ENCODE assay signal across 21 cellular contexts in genomic region chr12:54020587-54020969, GRCh38. TPM values are rescaled to one million over a fixed set of nuclear protein-coding genes. Genes with fewer than 3 reads are reported as not detected.
DNase-seq lines count a peak whose midpoint lies in the region; ATAC-seq and TF ChIP-seq lines count a peak whose summit lies in the region.
"Had no signal": no experiment of that assay in that cellular context is flagged by ENCODE, and none has a peak within 500 bp of the region (broad histone marks: within the 10 kb centered on the region; RNA-seq: fewer than 3 reads in every experiment).

No MANE protein-coding gene starts in this region.

- H3K36me3 ChIP-seq in SK-N-MC (ENCODE audit: insufficient read depth, low read length): no peaks in the 10 kb centered on the region
- no peaks in the 10 kb centered on the region for H3K36me3 ChIP-seq in gastrocnemius medialis
- no peaks in the 10 kb centered on the region for H3K36me3 ChIP-seq in CD8-positive, alpha-beta memory T cell (ENCODE audit: insufficient read depth, low read length)
- H3K36me3 ChIP-seq: brain microvascular endothelial cell had no signal

- H3K4me3 Mint-ChIP-seq in CD8-positive, alpha-beta memory T cell: no peak overlapping the region
- H3K4me3 Mint-ChIP-seq: activated CD8-positive, alpha-beta T cell treated with anti-CD3 and anti-CD28 coated beads, Interleukin-2, amount 10 ng/mL, durations not matched to agents 7 days and 5 days; activated naive CD4-positive, alpha-beta T cell treated with anti-CD3 and anti-CD28 coated beads, Interleukin-2, amount 50 U/mL, for 24 hours had no signal

- peaks cover 12 to 25% (median 12%) of the 10 kb centered on the region in 3 donors for H3K4me1 Mint-ChIP-seq in CD8-positive, alpha-beta memory T cell

- H3K4me3 ChIP-seq in AG10803 (ENCODE audit: low read length) (peak overlapping the region; percentile 98), SK-N-MC (peak overlapping the region; percentile 95), gastrocnemius medialis (peak overlapping the region; percentile 62 to 70 (median 68))
- H3K4me3 ChIP-seq in CD8-positive, alpha-beta memory T cell (ENCODE audit: low read length): no peak overlapping the region

- ATAC-seq in foreskin keratinocyte (no peak), gastrocnemius medialis (no peak)
- ATAC-seq: activated CD8-positive, alpha-beta T cell treated with anti-CD3 and anti-CD28 coated beads, Interleukin-2, amount 10 ng/mL, durations not matched to agents 7 days and 5 days; naive thymus-derived CD4-positive, alpha-beta T cell had no signal

- TF ChIP-seq CTCF in AG10803 (conservative IDR thresholded peaks at IDR 0.05; ENCODE audit: low read length) (no peak), foreskin keratinocyte (conservative IDR thresholded peaks at IDR 0.05) (no peak), gastrocnemius medialis (IDR thresholded peaks at IDR 0.05 in 4 of 5, conservative IDR thresholded peaks at IDR 0.05 in 1 of 5) (no peak)

- CTCF ChIA-PET in CD8-positive, alpha-beta memory T cell (lab: Charles Lee): no interaction called here

- no peaks in the 10 kb centered on the region for H3K36me3 Mint-ChIP-seq in CD8-positive, alpha-beta memory T cell
- H3K36me3 Mint-ChIP-seq: IgD-negative memory B cell; naive thymus-derived CD4-positive, alpha-beta T cell had no signal

- H3K27me3 ChIP-seq in foreskin keratinocyte (no peaks in the 10 kb centered on the region), gastrocnemius medialis (no peaks in the 10 kb centered on the region)
- H3K27me3 ChIP-seq in CD8-positive, alpha-beta memory T cell (ENCODE audit: insufficient read depth, low read length, poor library complexity, severe bottlenecking): peaks cover 51% of the 10 kb centered on the region

- POLR2A ChIA-PET in CD8-positive, alpha-beta memory T cell (lab: Charles Lee): no interaction called here

- DNase-seq in AG10803 (ENCODE audit: low read depth): no peak
- no peak for DNase-seq in SK-N-MC (ENCODE audit: low read depth, low spot score)
- DNase-seq in foreskin keratinocyte: peak in 1 of 2 donors; percentile 24
- no peak for DNase-seq in gastrocnemius medialis
- no peak for DNase-seq in KG1 (lab: John Stamatoyannopoulos, UW)
- no peak for DNase-seq in NCI-H1105 treated with DMSO at 0.1 percent for 48 hours (lab: John Stamatoyannopoulos, UW)
- no peak for DNase-seq in dermis blood vessel endothelial cell
- no peak for DNase-seq in CD8-positive, alpha-beta memory T cell
- DNase-seq: activated B cell treated with CpG ODN at 0.5 μM for 24 hours; activated CD8-positive, alpha-beta T cell treated with anti-CD3 and anti-CD28 coated beads, Interleukin-2, amount 10 ng/mL, durations not matched to agents 7 days and 5 days; activated T-cell treated with anti-CD3 and anti-CD28 coated beads, Interleukin-2, amount 50 U/mL, for 48 hours; brain microvascular endothelial cell; cortex of kidney; H9; naive thymus-derived CD4-positive, alpha-beta T cell; NCI-H2029 treated with DMSO at 0.1 percent for 48 hours; SHP77; T-helper 2 cell had no signal

- in situ Hi-C loops in gastrocnemius medialis (cut with MboI; ENCODE audit: low sequenced_read_pairs in 4 of 4): loop anchor here in 2 of 4 donors (10.0 to 25.0 kb wide), 2 partner anchors 174 to 342 kb away; partner anchors contain the start of gene GPR84 (in 2 of the 2)

- no peak for TF ChIP-seq POLR2A in gastrocnemius medialis (IDR thresholded peaks at IDR 0.05)

- H3K27ac ChIP-seq in SK-N-MC (peak overlapping the region; percentile 96; the same call in 1 of the 2 replicates), foreskin keratinocyte (peak overlapping the region; percentile 98), gastrocnemius medialis (peak overlapping the region; percentile 94 to 100 (median 98))
- no peak overlapping the region for H3K27ac ChIP-seq in CD8-positive, alpha-beta memory T cell (ENCODE audit: low read depth, low read length)
- H3K27ac ChIP-seq: brain microvascular endothelial cell had no signal

- intact Hi-C loops in gastrocnemius medialis (cut with DNase I; ENCODE audit: low total_unique reads): no loop called here

- peaks cover 0 to 1% (median 0%) of the 10 kb centered on the region in 5 donors for H3K9me3 Mint-ChIP-seq in CD8-positive, alpha-beta memory T cell
- H3K9me3 Mint-ChIP-seq: activated B cell treated with CpG ODN at 0.5 μM for 24 hours; activated naive CD4-positive, alpha-beta T cell treated with anti-CD3 and anti-CD28 coated beads, Interleukin-2, amount 50 U/mL, for 24 hours had no signal

- no peak overlapping the region for H3K27ac Mint-ChIP-seq in CD8-positive, alpha-beta memory T cell
- H3K27ac Mint-ChIP-seq: activated CD8-positive, alpha-beta T cell treated with anti-CD3 and anti-CD28 coated beads, Interleukin-2, amount 10 ng/mL, durations not matched to agents 7 days and 5 days; activated naive CD4-positive, alpha-beta T cell treated with anti-CD3 and anti-CD28 coated beads, Interleukin-2, amount 50 U/mL, for 24 hours; H9 had no signal

- H3K9ac ChIP-seq in SK-N-MC (ENCODE audit: insufficient read length): peak overlapping the region; percentile 99

- no peaks in the 10 kb centered on the region for H3K9me3 ChIP-seq in SK-N-MC (ENCODE audit: low read depth, low read length)
- H3K9me3 ChIP-seq in gastrocnemius medialis: no peaks in the 10 kb centered on the region
- H3K9me3 ChIP-seq in CD8-positive, alpha-beta memory T cell (ENCODE audit: low read length): no peaks in the 10 kb centered on the region

- H3K4me1 ChIP-seq in foreskin keratinocyte: peaks cover 40% of the 10 kb centered on the region
- peaks cover 62 to 78% of the 10 kb centered on the region in 2 donors for H3K4me1 ChIP-seq in gastrocnemius medialis
- H3K4me1 ChIP-seq in CD8-positive, alpha-beta memory T cell (ENCODE audit: insufficient read depth, low read length): peaks cover 5% of the 10 kb centered on the region

- H3K27me3 Mint-ChIP-seq in CD8-positive, alpha-beta memory T cell: peaks cover 51 to 76% of the 10 kb centered on the region in 2 donors

RNA-seq across cellular contexts. Expression of gene HOXC6, which starts 7.7 kb away (rescaled TPM):
- total RNA-seq in foreskin keratinocyte: 3.9 and 4.3 TPM in 2 replicates
- 6.1 and 6.4 TPM in 2 replicates for polyA plus RNA-seq in foreskin keratinocyte
- total RNA-seq in gastrocnemius medialis: 1 to 10 TPM; 1.0 to 4.7 (median 3.8) TPM
- total RNA-seq in dermis blood vessel endothelial cell: under 0.01 and 0.05 TPM in 2 replicates
- total RNA-seq in CD8-positive, alpha-beta memory T cell: not detected
- polyA plus RNA-seq in CD8-positive, alpha-beta memory T cell: not detected
- total RNA-seq: activated B cell treated with CpG ODN at 0.5 μM for 24 hours; activated CD8-positive, alpha-beta T cell treated with anti-CD3 and anti-CD28 coated beads, Interleukin-2, amount 10 ng/mL, durations not matched to agents 7 days and 5 days; H9; naive thymus-derived CD4-positive, alpha-beta T cell; pulmonary artery endothelial cell had no signal
- polyA plus RNA-seq: IgD-negative memory B cell; naive thymus-derived CD4-positive, alpha-beta T cell had no signal

RNA-seq across cellular contexts. Expression of gene HOXC8, which starts 11.8 kb away (rescaled TPM):
- total RNA-seq in foreskin keratinocyte (1.3 and 2.0 TPM in 2 replicates), gastrocnemius medialis (1 to 10 TPM; 3.3 to 4.9 (median 3.8) TPM), dermis blood vessel endothelial cell (not detected in 2 replicates)
- 1.2 and 2.0 TPM in 2 replicates for polyA plus RNA-seq in foreskin keratinocyte
- not detected for total RNA-seq in CD8-positive, alpha-beta memory T cell
- polyA plus RNA-seq in CD8-positive, alpha-beta memory T cell: not detected
- total RNA-seq: activated B cell treated with CpG ODN at 0.5 μM for 24 hours; activated CD8-positive, alpha-beta T cell treated with anti-CD3 and anti-CD28 coated beads, Interleukin-2, amount 10 ng/mL, durations not matched to agents 7 days and 5 days; H9; naive thymus-derived CD4-positive, alpha-beta T cell; pulmonary artery endothelial cell had no signal
- polyA plus RNA-seq: IgD-negative memory B cell; naive thymus-derived CD4-positive, alpha-beta T cell had no signal

RNA-seq across cellular contexts. Expression of gene HOXC5, which starts 12.3 kb away (rescaled TPM):
- total RNA-seq in foreskin keratinocyte (0.67 and 0.85 TPM in 2 replicates), gastrocnemius medialis (1 to 10 TPM in 1 of 4 donors, under 1 TPM in 1, not detected in 2; 0.36 to 1.4 TPM), dermis blood vessel endothelial cell (not detected in 2 replicates)
- polyA plus RNA-seq in foreskin keratinocyte: 0.75 and 0.93 TPM in 2 replicates
- not detected for total RNA-seq in CD8-positive, alpha-beta memory T cell
- not detected for polyA plus RNA-seq in CD8-positive, alpha-beta memory T cell
- total RNA-seq: activated B cell treated with CpG ODN at 0.5 μM for 24 hours; activated CD8-positive, alpha-beta T cell treated with anti-CD3 and anti-CD28 coated beads, Interleukin-2, amount 10 ng/mL, durations not matched to agents 7 days and 5 days; H9; naive thymus-derived CD4-positive, alpha-beta T cell; pulmonary artery endothelial cell had no signal
- polyA plus RNA-seq: IgD-negative memory B cell; naive thymus-derived CD4-positive, alpha-beta T cell had no signal

RNA-seq across cellular contexts. Expression of gene HOXC9, which starts 20.6 kb away (rescaled TPM):
- 4.3 and 5.5 TPM in 2 replicates for total RNA-seq in foreskin keratinocyte
- 7.0 and 9.0 TPM in 2 replicates for polyA plus RNA-seq in foreskin keratinocyte
- total RNA-seq in gastrocnemius medialis: 10 to 100 TPM; 13.6 to 37.7 (median 26.3) TPM
- 0.28 and 0.68 TPM in 2 replicates for total RNA-seq in dermis blood vessel endothelial cell
- total RNA-seq in CD8-positive, alpha-beta memory T cell: not detected
- not detected for polyA plus RNA-seq in CD8-positive, alpha-beta memory T cell
- total RNA-seq: activated B cell treated with CpG ODN at 0.5 μM for 24 hours; activated CD8-positive, alpha-beta T cell treated with anti-CD3 and anti-CD28 coated beads, Interleukin-2, amount 10 ng/mL, durations not matched to agents 7 days and 5 days; H9; naive thymus-derived CD4-positive, alpha-beta T cell; pulmonary artery endothelial cell had no signal
- polyA plus RNA-seq: IgD-negative memory B cell; naive thymus-derived CD4-positive, alpha-beta T cell had no signal

RNA-seq across cellular contexts. Expression of gene HOXC4, which starts 33.1 kb away (rescaled TPM):
- 2.3 and 2.9 TPM in 2 replicates for total RNA-seq in foreskin keratinocyte
- polyA plus RNA-seq in foreskin keratinocyte: 2.4 and 2.6 TPM in 2 replicates
- 1 to 10 TPM in 1 of 4 donors, under 1 TPM in 3; 0.51 to 2.0 (median 0.71) TPM for total RNA-seq in gastrocnemius medialis
- total RNA-seq in dermis blood vessel endothelial cell: not detected in 2 replicates
- 1 to 10 TPM; 1.3 to 1.4 TPM for total RNA-seq in CD8-positive, alpha-beta memory T cell
- polyA plus RNA-seq in CD8-positive, alpha-beta memory T cell: 0.37 TPM
- total RNA-seq: H9, pulmonary artery endothelial cell had no signal
- polyA plus RNA-seq: naive thymus-derived CD4-positive, alpha-beta T cell had no signal
